In genomic region chr16:63904930-63905329, GRCh38 we compare ENCODE assay signal across 23 cellular contexts.
"Had no signal": no experiment of that assay in that cellular context is flagged by ENCODE, and none has a peak within 500 bp of the region (broad histone marks: within the 10 kb centered on the region; RNA-seq: fewer than 3 reads in every experiment).

No MANE protein-coding gene starts in this region.

- ATAC-seq: foreskin keratinocyte, gastroesophageal sphincter, heart left ventricle, left cardiac atrium, left lung, left ventricle myocardium superior, mucosa of descending colon had no signal

- H3K27ac ChIP-seq: coronary artery, dorsolateral prefrontal cortex, esophagus muscularis mucosa, foreskin keratinocyte, gastroesophageal sphincter, heart left ventricle, hepatocyte, left lung, lower lobe of right lung had no signal

- H3K27me3 ChIP-seq: dorsolateral prefrontal cortex, esophagus muscularis mucosa, foreskin keratinocyte, gastroesophageal sphincter, heart left ventricle, hepatocyte, left lung had no signal

- H3K9me3 ChIP-seq: esophagus muscularis mucosa, gastroesophageal sphincter, heart left ventricle, left lung, lower lobe of right lung had no signal

- H2AFZ ChIP-seq: hepatocyte had no signal

- H3K9me3 Mint-ChIP-seq: mesothelial cell of epicardium had no signal

- DNase-seq: dermis blood vessel endothelial cell; dorsolateral prefrontal cortex; effector CD4-positive, alpha-beta T cell; effector memory CD4-positive, alpha-beta T cell; foreskin keratinocyte; hypothalamus; left cardiac atrium; left ventricle myocardium superior; lower lobe of right lung; mesenchymal stem cell; mucosa of descending colon had no signal

- H3K36me3 Mint-ChIP-seq: mesothelial cell of epicardium had no signal

- H3K4me2 ChIP-seq: hepatocyte had no signal

- FAIRE-seq: colon, endothelial cell of umbilical vein, frontal cortex, islet of Langerhans, keratinocyte had no signal

- H3K27ac Mint-ChIP-seq: mesothelial cell of epicardium had no signal

- H3K4me3 ChIP-seq: coronary artery, dorsolateral prefrontal cortex, esophagus muscularis mucosa, gastroesophageal sphincter, heart left ventricle, hepatocyte, left lung, lower lobe of right lung, mucosa of descending colon had no signal

- H3K36me3 ChIP-seq: esophagus muscularis mucosa, gastroesophageal sphincter, heart left ventricle, left lung, lower lobe of right lung had no signal

- H3K4me1 Mint-ChIP-seq: mesothelial cell of epicardium had no signal

- H3K4me3 Mint-ChIP-seq: mesothelial cell of epicardium had no signal

- H3K4me1 ChIP-seq: esophagus muscularis mucosa, foreskin keratinocyte, gastroesophageal sphincter, heart left ventricle, left lung, lower lobe of right lung had no signal

- H3K79me2 ChIP-seq: hepatocyte had no signal
